Comparison of ENCODE assay signal across 16 cellular contexts in the genomic region with DNA sequence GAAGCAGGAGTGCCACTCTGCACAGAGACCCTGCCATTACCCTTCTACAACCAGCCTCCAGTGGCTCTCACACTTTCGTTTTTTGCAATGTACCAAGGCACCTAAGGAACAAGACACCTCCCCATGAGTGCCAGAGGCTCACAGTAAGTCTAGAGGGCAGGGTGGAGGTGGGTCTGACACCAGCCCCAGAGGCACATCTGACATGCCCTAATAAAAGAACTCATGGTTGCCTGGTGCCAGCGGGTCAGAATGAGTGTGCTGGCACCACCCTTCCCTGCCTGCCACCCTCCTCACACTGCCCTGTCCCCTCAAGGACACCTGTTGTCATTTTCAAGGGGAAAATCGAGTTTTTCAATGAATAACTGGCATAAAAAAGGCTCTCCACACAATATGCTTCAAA.
A peak's percentile ranks its signal among the peaks of the same experiment; 100 is the strongest.
DNase-seq lines count a peak whose midpoint lies in the region; ATAC-seq and TF ChIP-seq lines count a peak whose summit lies in the region.
"Had no signal": no experiment of that assay in that cellular context is flagged by ENCODE, and none has a peak within 500 bp of the region (broad histone marks: within the 10 kb centered on the region; RNA-seq: fewer than 3 reads in every experiment).

No MANE protein-coding gene starts in this region.

- H3K36me3 Mint-ChIP-seq in dendritic cell treated with granulocyte-macrophage colony-stimulating factor and Interleukin-4, amounts not matched to agents 40 ng/mL and 50 ng/mL, for 4 days (ENCODE audit: low read depth) = peaks cover 45% of the 10 kb centered on the region
- peaks cover 25% of the 10 kb centered on the region for H3K36me3 Mint-ChIP-seq in memory B cell
- peaks cover 49% of the 10 kb centered on the region for H3K36me3 Mint-ChIP-seq in activated CD4-positive, alpha-beta T cell treated with anti-CD3 and anti-CD28 coated beads for 36 hours (ENCODE audit: low read depth)
- H3K36me3 Mint-ChIP-seq in HFFc6 (ENCODE audit: low read depth) = peaks cover 1% of the 10 kb centered on the region; the same call in 1 of the 2 replicates

- intact Hi-C loops in dendritic cell treated with granulocyte-macrophage colony-stimulating factor and Interleukin-4, amounts not matched to agents 40 ng/mL and 50 ng/mL, for 4 days (cut with micrococcal nuclease) = no loop called here
- intact Hi-C loops in gastrocnemius medialis (cut with DNase I; ENCODE audit: low total_unique reads) = loop anchor here (2.0 to 10.0 kb wide), 3 partner anchors 47 to 211 kb away; no protein-coding TSS in a partner anchor
- intact Hi-C loops in activated CD4-positive, alpha-beta T cell treated with anti-CD3 and anti-CD28 coated beads for 36 hours (cut with DNase I, micrococcal nuclease) = no loop called here

- H3K9ac ChIP-seq in BLaER1 treated with 17β-estradiol and CSF1 and Interleukin-3, amounts not matched to agents 10 nM and 100 nM = no peak overlapping the region

- H3K27ac Mint-ChIP-seq in dendritic cell treated with granulocyte-macrophage colony-stimulating factor and Interleukin-4, amounts not matched to agents 40 ng/mL and 50 ng/mL, for 4 days = peak overlapping the region; percentile 50
- peak overlapping the region; percentile 82 for H3K27ac Mint-ChIP-seq in memory B cell
- H3K27ac Mint-ChIP-seq in activated CD4-positive, alpha-beta T cell treated with anti-CD3 and anti-CD28 coated beads for 36 hours = no peak overlapping the region
- no peak overlapping the region for H3K27ac Mint-ChIP-seq in HFFc6

- TF ChIP-seq POLR2A in gastrocnemius medialis (IDR thresholded peaks at IDR 0.05) = no peak

- TF ChIP-seq CTCF in gastrocnemius medialis (IDR thresholded peaks at IDR 0.05 in 4 of 5, conservative IDR thresholded peaks at IDR 0.05 in 1 of 5) = no peak
- no peak for TF ChIP-seq CTCF in HFFc6 (IDR thresholded peaks at IDR 0.05)

- peaks cover 5 to 39% (median 20%) of the 10 kb centered on the region in 11 experiments; a peak in 20 of 22 replicates for H3K9me3 ChIP-seq in BLaER1 treated with 17β-estradiol and CSF1 and Interleukin-3, amounts not matched to agents 10 nM and 100 nM (replicated peaks in 1 of 11)
- H3K9me3 ChIP-seq in gastrocnemius medialis = no peaks in the 10 kb centered on the region

- H3K27ac ChIP-seq in BLaER1 treated with 17β-estradiol and CSF1 and Interleukin-3, amounts not matched to agents 10 nM and 100 nM = peak overlapping the region in 2 of 11 experiments; percentile 25 to 29; a peak in 4 of 22 replicates
- peak overlapping the region; percentile 69 to 83 (median 77) for H3K27ac ChIP-seq in gastrocnemius medialis
- H3K27ac ChIP-seq: C4-2B had no signal

- H3K4me1 ChIP-seq in BLaER1 treated with 17β-estradiol and CSF1 and Interleukin-3, amounts not matched to agents 10 nM and 100 nM = peaks cover 0 to 40% (median 23%) of the 10 kb centered on the region in 10 experiments; a peak in 16 of 20 replicates
- H3K4me1 ChIP-seq in gastrocnemius medialis = peaks cover 38 to 48% of the 10 kb centered on the region in 2 donors

- peaks cover 45% of the 10 kb centered on the region for H3K4me1 Mint-ChIP-seq in dendritic cell treated with granulocyte-macrophage colony-stimulating factor and Interleukin-4, amounts not matched to agents 40 ng/mL and 50 ng/mL, for 4 days (ENCODE audit: low read depth)
- H3K4me1 Mint-ChIP-seq in memory B cell (peaks cover 14% of the 10 kb centered on the region), HFFc6 (ENCODE audit: low read depth) (peaks cover 5% of the 10 kb centered on the region)
- peaks cover 18% of the 10 kb centered on the region for H3K4me1 Mint-ChIP-seq in activated CD4-positive, alpha-beta T cell treated with anti-CD3 and anti-CD28 coated beads for 36 hours

- peaks cover 0 to 79% (median 13%) of the 10 kb centered on the region in 11 experiments; a peak in 9 of 22 replicates for H4K20me1 ChIP-seq in BLaER1 treated with 17β-estradiol and CSF1 and Interleukin-3, amounts not matched to agents 10 nM and 100 nM

- H3K36me3 ChIP-seq in BLaER1 treated with 17β-estradiol and CSF1 and Interleukin-3, amounts not matched to agents 10 nM and 100 nM = peaks cover 31 to 80% (median 60%) of the 10 kb centered on the region in 11 experiments
- no peaks in the 10 kb centered on the region for H3K36me3 ChIP-seq in gastrocnemius medialis

- H3K27me3 ChIP-seq in BLaER1 treated with 17β-estradiol and CSF1 and Interleukin-3, amounts not matched to agents 10 nM and 100 nM = no peaks in the 10 kb centered on the region
- no peaks in the 10 kb centered on the region for H3K27me3 ChIP-seq in gastrocnemius medialis

- H3K9me3 Mint-ChIP-seq in dendritic cell treated with granulocyte-macrophage colony-stimulating factor and Interleukin-4, amounts not matched to agents 40 ng/mL and 50 ng/mL, for 4 days = no peaks in the 10 kb centered on the region
- H3K9me3 Mint-ChIP-seq in memory B cell (no peaks in the 10 kb centered on the region), HFFc6 (no peaks in the 10 kb centered on the region)
- peaks cover 3% of the 10 kb centered on the region for H3K9me3 Mint-ChIP-seq in activated CD4-positive, alpha-beta T cell treated with anti-CD3 and anti-CD28 coated beads for 36 hours (ENCODE audit: low read depth)

- POLR2A ChIA-PET in activated CD4-positive, alpha-beta T cell treated with anti-CD3 and anti-CD28 coated beads for 36 hours (lab: Charles Lee) = no interaction called here

- H3K27me3 Mint-ChIP-seq in dendritic cell treated with granulocyte-macrophage colony-stimulating factor and Interleukin-4, amounts not matched to agents 40 ng/mL and 50 ng/mL, for 4 days = no peaks in the 10 kb centered on the region
- H3K27me3 Mint-ChIP-seq in memory B cell (no peaks in the 10 kb centered on the region), HFFc6 (ENCODE audit: insufficient read depth) (no peaks in the 10 kb centered on the region; the same call in 1 of the 2 replicates)
- H3K27me3 Mint-ChIP-seq in activated CD4-positive, alpha-beta T cell treated with anti-CD3 and anti-CD28 coated beads for 36 hours = no peaks in the 10 kb centered on the region

- H3K4me3 ChIP-seq in BLaER1 treated with 17β-estradiol and CSF1 and Interleukin-3, amounts not matched to agents 10 nM and 100 nM = no peak overlapping the region
- no peak overlapping the region for H3K4me3 ChIP-seq in gastrocnemius medialis

- no peak overlapping the region for H3K4me3 Mint-ChIP-seq in dendritic cell treated with granulocyte-macrophage colony-stimulating factor and Interleukin-4, amounts not matched to agents 40 ng/mL and 50 ng/mL, for 4 days
- H3K4me3 Mint-ChIP-seq in memory B cell = no peak overlapping the region
- no peak overlapping the region for H3K4me3 Mint-ChIP-seq in activated CD4-positive, alpha-beta T cell treated with anti-CD3 and anti-CD28 coated beads for 36 hours
- no peak overlapping the region for H3K4me3 Mint-ChIP-seq in HFFc6

- DNase-seq in memory B cell (ENCODE audit: low spot score in 2 of 2) (no peak), gastrocnemius medialis (peak; percentile 36 to 69), HFFc6 (no peak)
- DNase-seq in activated effector memory CD4-positive, alpha-beta T cell treated with anti-CD3 and anti-CD28 coated beads, Interleukin-2, amount 50 U/mL, for 16 hours = no peak
- DNase-seq in activated CD4-positive, alpha-beta T cell treated with anti-CD3 and anti-CD28 coated beads for 36 hours = no peak
- DNase-seq: NCI-H1417 treated with DMSO at 0.1 percent for 48 hours, NCI-H187 treated with DMSO at 0.1 percent for 48 hours, NCI-H226, NCI-H524, NCI-H82, OCI-M1, SHP77 treated with DMSO at 0.1 percent for 48 hours had no signal

- CTCF ChIA-PET in activated CD4-positive, alpha-beta T cell treated with anti-CD3 and anti-CD28 coated beads for 36 hours (lab: Charles Lee) = no interaction called here

- no peak for ATAC-seq in memory B cell (ENCODE audit: low read depth)
- peak; percentile 34 to 73 for ATAC-seq in gastrocnemius medialis
- ATAC-seq in activated CD4-positive, alpha-beta T cell treated with anti-CD3 and anti-CD28 coated beads for 36 hours = no peak
- no peak for ATAC-seq in GM21381 (IDR thresholded peaks at IDR 0.05; ENCODE audit: unreplicated experiment)

- peak overlapping the region in 8 of 11 experiments; percentile 26 to 77 (median 72); a peak in 16 of 22 replicates for H3K4me2 ChIP-seq in BLaER1 treated with 17β-estradiol and CSF1 and Interleukin-3, amounts not matched to agents 10 nM and 100 nM

- in situ Hi-C loops in gastrocnemius medialis (cut with MboI; ENCODE audit: low sequenced_read_pairs in 4 of 4) = no loop called here

Comparison
In these comparisons a context has a peak if more than half of its experiments do, and no peak if none do; other contexts are left out.
1. H3K27ac Mint-ChIP-seq: peak in dendritic cell treated with granulocyte-macrophage colony-stimulating factor and Interleukin-4, amounts not matched to agents 40 ng/mL and 50 ng/mL, for 4 days (single experiment) and memory B cell (single experiment); none in activated CD4-positive, alpha-beta T cell treated with anti-CD3 and anti-CD28 coated beads for 36 hours (single experiment) and HFFc6 (single experiment).
2. ATAC-seq: peak in gastrocnemius medialis (2 of 2); none in memory B cell (single experiment), activated CD4-positive, alpha-beta T cell treated with anti-CD3 and anti-CD28 coated beads for 36 hours (single experiment) and GM21381 (single experiment).
3. DNase-seq: peak in gastrocnemius medialis (2 of 2); none in memory B cell (0 of 2), activated effector memory CD4-positive, alpha-beta T cell treated with anti-CD3 and anti-CD28 coated beads, Interleukin-2, amount 50 U/mL, for 16 hours (single experiment), activated CD4-positive, alpha-beta T cell treated with anti-CD3 and anti-CD28 coated beads for 36 hours (single experiment) and HFFc6 (single experiment).